ENCODE assay signal across 8 cellular contexts in genomic region chr20:44475694-44476560, GRCh38. TPM values are rescaled to one million over a fixed set of nuclear protein-coding genes. Genes with fewer than 3 reads are reported as not detected.
DNase-seq lines count a peak whose midpoint lies in the region; ATAC-seq and TF ChIP-seq lines count a peak whose summit lies in the region.

Gene TTPAL (plus strand): TSS chr20:44475874. CDS start chr20:44480000, 4,126 bp downstream.

- no peaks in the 10 kb centered on the region for H3K36me3 ChIP-seq in kidney epithelial cell (ENCODE audit: control insufficient read depth, insufficient read depth, low read length)

- H3K27me3 ChIP-seq in kidney epithelial cell (ENCODE audit: control insufficient read depth, insufficient read depth, low read length) = no peaks in the 10 kb centered on the region

- H3K4me3 ChIP-seq in AG10803 (ENCODE audit: low read length) (peak within 1 kb of the TSS; percentile 88), kidney epithelial cell (ENCODE audit: low read depth, low read length) (peak within 1 kb of the TSS; percentile 97)

- TF ChIP-seq CTCF in AG10803 (conservative IDR thresholded peaks at IDR 0.05; ENCODE audit: low read length) = peak; percentile 30
- TF ChIP-seq CTCF in kidney epithelial cell (IDR thresholded peaks at IDR 0.05; ENCODE audit: insufficient read depth, low read length, poor library complexity, severe bottlenecking) = peak; percentile 43

- ATAC-seq in GM19035 (IDR thresholded peaks at IDR 0.05; ENCODE audit: unreplicated experiment) (peak; percentile 96), HG03342 (IDR thresholded peaks at IDR 0.05; ENCODE audit: unreplicated experiment) (peak; percentile 88)

- DNase-seq in AG10803 (ENCODE audit: low read depth) (peak; percentile 73), NCI-H345 treated with DMSO at 0.1 percent for 48 hours (lab: John Stamatoyannopoulos, UW; ENCODE audit: unreplicated experiment) (peak; percentile 91), cerebellar cortex (ENCODE audit: low spot score) (peak; percentile 89), kidney epithelial cell (ENCODE audit: low read depth) (peak; percentile 37)
- DNase-seq in activated CD4-positive, CD25-positive, alpha-beta regulatory T cell treated with anti-CD3 and anti-CD28 coated beads, Interleukin-2, amount 50 U/mL, for 72 hours = peak; percentile 91
- peak; percentile 94 for DNase-seq in stimulated activated CD4-positive, alpha-beta T cell treated with anti-CD3 and anti-CD28 coated beads, Interleukin-15, amount 100 ng/mL, for 24 hours

RNA-seq across cellular contexts. Expression of gene TTPAL, which starts in this region (rescaled TPM):
- total RNA-seq in kidney epithelial cell = 15.4 and 25.1 TPM in 2 replicates

Comparison
In these comparisons a context has a peak if more than half of its experiments do, and no peak if none do; other contexts are left out.
1. Peak in every context shown above with its lines: DNase-seq, ATAC-seq and H3K4me3 ChIP-seq.
2. DNase-seq: peak in every context shown above with its lines; median percentile 94 in stimulated activated CD4-positive, alpha-beta T cell treated with anti-CD3 and anti-CD28 coated beads, Interleukin-15, amount 100 ng/mL, for 24 hours; 91 in NCI-H345 treated with DMSO at 0.1 percent for 48 hours; 91 in activated CD4-positive, CD25-positive, alpha-beta regulatory T cell treated with anti-CD3 and anti-CD28 coated beads, Interleukin-2, amount 50 U/mL, for 72 hours; 89 in cerebellar cortex; 73 in AG10803; 37 in kidney epithelial cell.